ENCODE assay signal across 6 cellular contexts in genomic region chr6:149958124-149958523, GRCh38. TPM values are rescaled to one million over a fixed set of nuclear protein-coding genes. Genes with fewer than 3 reads are reported as not detected.
"Had no signal": no experiment of that assay in that cellular context is flagged by ENCODE, and none has a peak within 500 bp of the region (broad histone marks: within the 10 kb centered on the region; RNA-seq: fewer than 3 reads in every experiment).

No MANE protein-coding gene starts in this region.

RNA-seq across cellular contexts. Expression of gene ULBP1, which starts 5.6 kb away (rescaled TPM):
- total RNA-seq: MCF 10A, SK-MEL-5 had no signal

RNA-seq across cellular contexts. Expression of gene RAET1G, which starts 35.2 kb away (rescaled TPM):
- total RNA-seq: K562, OCI-LY7, PC-9, SJCRH30, SK-MEL-5 had no signal
